In genomic region chr2:13091463-13091862, GRCh38 we compare ENCODE assay signal across 24 cellular contexts.
DNase-seq lines count a peak whose midpoint lies in the region; ATAC-seq, FAIRE-seq and TF ChIP-seq lines count a peak whose summit lies in the region.
"Had no signal": no experiment of that assay in that cellular context is flagged by ENCODE, and none has a peak within 500 bp of the region (broad histone marks: within the 10 kb centered on the region; RNA-seq: fewer than 3 reads in every experiment).

No MANE protein-coding gene starts in this region.

- H3K79me2 ChIP-seq in K562 (ENCODE audit: control insufficient read depth, insufficient read depth, low read length), result no peaks in the 10 kb centered on the region

- no peak overlapping the region for H3K23ac ChIP-seq in IMR-90 (ENCODE audit: low read depth, low read length)

- no peak for TF ChIP-seq POLR2A in IMR-90 (IDR thresholded peaks at IDR 0.05; ENCODE audit: low read depth, low read length)
- no peak for TF ChIP-seq POLR2A in K562 (conservative IDR thresholded peaks at IDR 0.05)

- no peak overlapping the region for H3K4ac ChIP-seq in IMR-90 (ENCODE audit: low read depth, low read length)

- H3K27me3 ChIP-seq in IMR-90 (ENCODE audit: control insufficient read depth, insufficient read depth, low read length) (no peaks in the 10 kb centered on the region), K562 (ENCODE audit: control insufficient read depth in 2 of 2, insufficient read depth in 2 of 2, low read length in 2 of 2) (no peaks in the 10 kb centered on the region), foreskin keratinocyte (peaks cover 2% of the 10 kb centered on the region)
- H3K27me3 ChIP-seq: BLaER1 had no signal

- TF ChIP-seq CTCF in IMR-90 (conservative IDR thresholded peaks at IDR 0.05; ENCODE audit: low read depth, low read length) (no peak), K562 (IDR thresholded peaks at IDR 0.05 in 2 of 3, conservative IDR thresholded peaks at IDR 0.05 in 1 of 3; ENCODE audit: insufficient read depth in 2 of 3, low read depth in 1 of 3, low read length in 3 of 3) (no peak), foreskin keratinocyte (conservative IDR thresholded peaks at IDR 0.05) (no peak)

- in situ Hi-C loops in IMR-90 (cut with MboI; ENCODE audit: low sequenced_read_pairs) (no loop called here), K562 (cut with MboI) (no loop called here)

- H4K8ac ChIP-seq in IMR-90 (ENCODE audit: low read depth in 2 of 2, low read length in 2 of 2), result no peak overlapping the region

- H3K4me3 ChIP-seq in IMR-90 (ENCODE audit: insufficient read depth, low read depth, low read length) (no peak overlapping the region), K562 (no peak overlapping the region)
- H3K4me3 ChIP-seq: BLaER1 had no signal

- no peaks in the 10 kb centered on the region for H4K20me1 ChIP-seq in IMR-90 (ENCODE audit: insufficient read depth, low read length)
- no peaks in the 10 kb centered on the region for H4K20me1 ChIP-seq in K562 (replicated peaks; ENCODE audit: control insufficient read depth, insufficient read depth, low read length)
- H4K20me1 ChIP-seq: BLaER1 had no signal

- H3K4me2 ChIP-seq in IMR-90 (ENCODE audit: low read depth, low read length), result no peak overlapping the region
- no peak overlapping the region for H3K4me2 ChIP-seq in K562 (ENCODE audit: insufficient read depth, low read length)
- H3K4me2 ChIP-seq: BLaER1 had no signal

- H2BK20ac ChIP-seq in IMR-90 (ENCODE audit: low read depth, low read length), result no peak overlapping the region

- H3K14ac ChIP-seq in IMR-90 (replicated peaks; ENCODE audit: low read depth, low read length), result no peak overlapping the region

- no peaks in the 10 kb centered on the region for H3K79me1 ChIP-seq in IMR-90 (ENCODE audit: low read depth in 1 of 2, low read length in 2 of 2)

- H3K9ac ChIP-seq in IMR-90 (ENCODE audit: low read depth, low read length), result no peak overlapping the region
- H3K9ac ChIP-seq in K562 (ENCODE audit: insufficient read depth in 1 of 2, low read depth in 2 of 2, low read length in 2 of 2), result no peak overlapping the region
- H3K9ac ChIP-seq: BLaER1 had no signal

- POLR2A ChIA-PET in IMR-90 (lab: Charles Lee; ENCODE audit: unreplicated experiment), result interaction anchor here (0.7 kb wide), 1 partner anchor 16 kb away, joined by 3 read pairs; no protein-coding TSS in a partner anchor
- POLR2A ChIA-PET in K562 (lab: Yijun Ruan, JAX), result no interaction called here

- no peak overlapping the region for H4K91ac ChIP-seq in IMR-90 (ENCODE audit: insufficient read depth, low read depth, low read length)

- H3K9me3 ChIP-seq in IMR-90 (ENCODE audit: control insufficient read depth, insufficient read depth, low read length) (no peaks in the 10 kb centered on the region), K562 (replicated peaks; ENCODE audit: control insufficient read depth, insufficient read depth, low read depth, low read length) (no peaks in the 10 kb centered on the region)
- H3K9me3 ChIP-seq: BLaER1 had no signal

- H2AK5ac ChIP-seq in IMR-90 (ENCODE audit: low read depth, low read length), result no peak overlapping the region

- intact Hi-C loops in IMR-90 (cut with micrococcal nuclease), result no loop called here
- intact Hi-C loops in K562 (cut with micrococcal nuclease), result no loop called here

- CTCF ChIA-PET in IMR-90 (lab: Yijun Ruan, JAX), result no interaction called here
- CTCF ChIA-PET in K562 (lab: Yijun Ruan, JAX; ENCODE audit: low intra/inter-chr PET ratio), result no interaction called here

- no peak overlapping the region for H2AK9ac ChIP-seq in IMR-90 (replicated peaks; ENCODE audit: low read depth, low read length, poor library complexity)

- TF ChIP-seq EP300 in K562 (IDR thresholded peaks at IDR 0.05; ENCODE audit: low read length), result no peak

- no peak overlapping the region for H2BK120ac ChIP-seq in IMR-90 (ENCODE audit: low read depth, low read length)

- no peak overlapping the region for H2BK15ac ChIP-seq in IMR-90 (ENCODE audit: low read depth, low read length)

- BruUV-seq in IMR-90 (replicated peaks; lab: Mats Ljungman, UMichigan), result no TSS peak
- no TSS peak for BruUV-seq in K562 (replicated peaks; lab: Mats Ljungman, UMichigan)

- no peak overlapping the region for H2BK5ac ChIP-seq in IMR-90 (ENCODE audit: low read depth, low read length, poor library complexity, severe bottlenecking)

- H2AFZ ChIP-seq in IMR-90 (replicated peaks; ENCODE audit: low read length, poor library complexity) (no peak overlapping the region), K562 (ENCODE audit: low read depth, low read length) (no peak overlapping the region)

- dilution Hi-C loops in IMR-90 (cut with HindIII; ENCODE audit: low sequenced_read_pairs, unreplicated experiment), result no loop called here

- no peaks in the 10 kb centered on the region for H3K4me1 ChIP-seq in IMR-90 (ENCODE audit: control insufficient read depth, insufficient read depth, low read length)
- no peaks in the 10 kb centered on the region for H3K4me1 ChIP-seq in K562 (replicated peaks in 1 of 2; ENCODE audit: control insufficient read depth in 2 of 2, insufficient read depth in 2 of 2, low read length in 2 of 2)
- no peaks in the 10 kb centered on the region for H3K4me1 ChIP-seq in foreskin keratinocyte
- H3K4me1 ChIP-seq: BLaER1 had no signal

- no peak for FAIRE-seq in K562 (lab: Jason Lieb, UNC)
- FAIRE-seq: HTR-8/SVneo had no signal

- no peak for TF ChIP-seq RAD21 in IMR-90 (IDR thresholded peaks at IDR 0.05; ENCODE audit: low read length)
- TF ChIP-seq RAD21 in K562 (CRISPR knock-in tag; conservative IDR thresholded peaks at IDR 0.05 in 1 of 2, IDR thresholded peaks at IDR 0.05 in 1 of 2), result no peak

- H3K18ac ChIP-seq in IMR-90 (ENCODE audit: low read depth, low read length), result no peak overlapping the region

- H3K36me3 ChIP-seq in IMR-90 (ENCODE audit: control insufficient read depth, insufficient read depth, low read length) (no peaks in the 10 kb centered on the region), K562 (ENCODE audit: control insufficient read depth, insufficient read depth, low read length) (no peaks in the 10 kb centered on the region)
- H3K36me3 ChIP-seq: BLaER1 had no signal

- H3K9me1 ChIP-seq in IMR-90 (ENCODE audit: insufficient read depth, low read length) (no peaks in the 10 kb centered on the region), K562 (ENCODE audit: control insufficient read depth, insufficient read depth, low read length) (no peaks in the 10 kb centered on the region)

- ATAC-seq in IMR-90 (ENCODE audit: low read depth) (no peak), K562 (no peak), foreskin keratinocyte (peak; percentile 72)
- ATAC-seq: SK-N-SH treated with all-trans-retinoic acid at 6 μM for 48 hours, T-cell had no signal

- H3K56ac ChIP-seq in IMR-90 (ENCODE audit: extremely low read depth, insufficient read depth, low read length), result no peak overlapping the region

- DNase-seq in ELR (ENCODE audit: low read depth) (peak; percentile 43), IMR-90 (peak; percentile 2), K562 (ENCODE audit: extremely low read depth in 1 of 4, low spot score in 3 of 4) (no peak), foreskin keratinocyte (peak in 1 of 2 donors; percentile 25), HuH-7 (ENCODE audit: low spot score) (no peak), HT-29 (ENCODE audit: low spot score) (no peak), amniotic stem cell (lab: John Stamatoyannopoulos, UW) (no peak), COLO668 (lab: John Stamatoyannopoulos, UW; ENCODE audit: unreplicated experiment) (no peak)
- DNase-seq: Calu3; CD4-positive, alpha-beta memory T cell; H9; KBM-7; NCI-H1105 treated with DMSO at 0.1 percent for 48 hours; NCI-H187; NCI-H2107; NCI-H510A; NCI-H748 treated with DMSO at 0.1 percent for 48 hours; OCI-M1; RPMI8226; SHP77 treated with DMSO at 0.1 percent for 48 hours; T-cell had no signal

- WGBS in IMR-90 (ENCODE audit: extremely low coverage in 2 of 2, insufficient read length in 1 of 2), 2 experiments, result no CpG with 5 or more reads among the region's 1 CpG
- 0% methylated on average over 1 of the region's 1 CpG for WGBS in K562 (ENCODE audit: insufficient coverage, low coverage, missing lambda C conversion rate)

- H3K27ac ChIP-seq in IMR-90 (ENCODE audit: insufficient read depth, low read length) (no peak overlapping the region), K562 (ENCODE audit: extremely low read depth, low read depth, low read length) (no peak overlapping the region), foreskin keratinocyte (no peak overlapping the region)
- H3K27ac ChIP-seq: BLaER1 had no signal

- no peak overlapping the region for H4K5ac ChIP-seq in IMR-90 (ENCODE audit: low read depth, low read length)

TF ChIP-seq in IMR-90, 13 proteins besides CTCF, POLR2A, EP300 and RAD21:
- TF ChIP-seq CEBPB (IDR thresholded peaks at IDR 0.05; ENCODE audit: low read depth, low read length) (no peak), NFE2L2 (IDR thresholded peaks at IDR 0.05; ENCODE audit: low read depth, low read length) (peak; percentile 40; the same call in 1 of the 2 replicates)
TF ChIP-seq in IMR-90: peak in this region for 1.

TF ChIP-seq in K562, 482 proteins besides CTCF, POLR2A, EP300 and RAD21 (continues in another document):
- TF ChIP-seq ZNF354B (CRISPR knock-in tag; IDR thresholded peaks at IDR 0.05), result no peak
- no peak for TF ChIP-seq ZC3H8 (IDR thresholded peaks at IDR 0.05)
- TF ChIP-seq C11orf30 (IDR thresholded peaks at IDR 0.05; ENCODE audit: low read depth), result peak; percentile 25; the same call in 1 of the 2 replicates
- no peak for TF ChIP-seq PREB (CRISPR knock-in tag; IDR thresholded peaks at IDR 0.05)
- no peak for TF ChIP-seq ZBTB7A (IDR thresholded peaks at IDR 0.05; ENCODE audit: borderline replicate concordance, control insufficient read depth, low read depth, low read length)
- no peak for TF ChIP-seq ZNF445 (CRISPR knock-in tag; IDR thresholded peaks at IDR 0.05; ENCODE audit: low read depth)
- 0 out of 2 replicates have a peak, but pooled peaks have one; percentile 14 for TF ChIP-seq NFE2 (IDR thresholded peaks at IDR 0.05; ENCODE audit: low read depth)
- TF ChIP-seq XRCC5 (IDR thresholded peaks at IDR 0.05; ENCODE audit: low read depth, low read length), result no peak

Comparison
In these comparisons a context has a peak if more than half of its experiments do, and no peak if none do; other contexts are left out.
1. DNase-seq: peak in ELR (single experiment) and IMR-90 (single experiment); none in K562 (0 of 4), HuH-7 (single experiment), HT-29 (single experiment), amniotic stem cell (single experiment) and COLO668 (single experiment).